10 cellular contexts compared by ENCODE assay signal in genomic region chr3:134462236-134463059, GRCh38. TPM values are rescaled to one million over a fixed set of nuclear protein-coding genes. Genes with fewer than 3 reads are reported as not detected.
DNase-seq lines count a peak whose midpoint lies in the region; ATAC-seq and TF ChIP-seq lines count a peak whose summit lies in the region.
"Had no signal": no experiment of that assay in that cellular context is flagged by ENCODE, and none has a peak within 500 bp of the region (broad histone marks: within the 10 kb centered on the region; RNA-seq: fewer than 3 reads in every experiment).

No MANE protein-coding gene starts in this region.

- H3K27me3 Mint-ChIP-seq in neural crest cell (ENCODE audit: low read depth): no peaks in the 10 kb centered on the region
- H3K27me3 Mint-ChIP-seq in T-helper 2 cell treated with Interferon-gamma antibody and Interleukin-4, amounts not matched to agents 5 μg/mL and 100 μg/mL, for 36 hours (ENCODE audit: low read depth): peaks cover 18% of the 10 kb centered on the region

- H3K9me3 Mint-ChIP-seq in neural crest cell: no peaks in the 10 kb centered on the region
- H3K9me3 Mint-ChIP-seq in T-helper 2 cell treated with Interferon-gamma antibody and Interleukin-4, amounts not matched to agents 5 μg/mL and 100 μg/mL, for 36 hours: no peaks in the 10 kb centered on the region

- no peaks in the 10 kb centered on the region for H3K9me3 ChIP-seq in esophagus squamous epithelium
- no peaks in the 10 kb centered on the region for H3K9me3 ChIP-seq in vagina
- H3K9me3 ChIP-seq: MG63 had no signal

- no peaks in the 10 kb centered on the region for H3K27me3 ChIP-seq in esophagus squamous epithelium
- H3K27me3 ChIP-seq in vagina: no peaks in the 10 kb centered on the region
- H3K27me3 ChIP-seq: MG63 had no signal

- H3K27ac ChIP-seq in esophagus squamous epithelium (peak overlapping the region; percentile 35 to 80 (median 62)), vagina (peak overlapping the region; percentile 71)
- H3K27ac ChIP-seq: 22Rv1 had no signal

- peak overlapping the region in 1 of 4 donors; percentile 3 for H3K4me3 ChIP-seq in esophagus squamous epithelium
- no peak overlapping the region for H3K4me3 ChIP-seq in vagina
- H3K4me3 ChIP-seq: MG63 had no signal

- H3K27ac Mint-ChIP-seq in neural crest cell (ENCODE audit: unreplicated experiment): peak overlapping the region; percentile 85
- H3K27ac Mint-ChIP-seq in T-helper 2 cell treated with Interferon-gamma antibody and Interleukin-4, amounts not matched to agents 5 μg/mL and 100 μg/mL, for 36 hours: no peak overlapping the region

- WGBS in esophagus squamous epithelium, 2 donors: 40 to 50% methylated on average over 10 of the region's 10 CpGs

- H3K4me1 ChIP-seq in esophagus squamous epithelium: peaks cover 0 to 49% (median 30%) of the 10 kb centered on the region in 3 donors
- peaks cover 46% of the 10 kb centered on the region for H3K4me1 ChIP-seq in vagina

- no peak for TF ChIP-seq POLR2A in esophagus squamous epithelium (IDR thresholded peaks at IDR 0.05)
- TF ChIP-seq POLR2A in vagina (IDR thresholded peaks at IDR 0.05): no peak

- intact Hi-C loops in Right ventricle myocardium superior (cut with DNase I) (no loop called here), Right ventricle myocardium inferior (cut with DNase I) (no loop called here), esophagus squamous epithelium (cut with DNase I) (no loop called here), vagina (cut with DNase I) (loop anchor here (5.0 kb wide), 1 partner anchor 150 kb away; no protein-coding TSS in a partner anchor)

- TF ChIP-seq CTCF in esophagus squamous epithelium (IDR thresholded peaks at IDR 0.05): no peak
- TF ChIP-seq CTCF in neural crest cell (conservative IDR thresholded peaks at IDR 0.05): no peak
- no peak for TF ChIP-seq CTCF in vagina (IDR thresholded peaks at IDR 0.05)

- H3K4me3 Mint-ChIP-seq in neural crest cell: peak overlapping the region; percentile 4
- no peak overlapping the region for H3K4me3 Mint-ChIP-seq in T-helper 2 cell treated with Interferon-gamma antibody and Interleukin-4, amounts not matched to agents 5 μg/mL and 100 μg/mL, for 36 hours

- peaks cover 30% of the 10 kb centered on the region for H3K4me1 Mint-ChIP-seq in neural crest cell
- no peaks in the 10 kb centered on the region for H3K4me1 Mint-ChIP-seq in T-helper 2 cell treated with Interferon-gamma antibody and Interleukin-4, amounts not matched to agents 5 μg/mL and 100 μg/mL, for 36 hours (ENCODE audit: low read depth)

- no peak for DNase-seq in Right ventricle myocardium superior
- no peak for DNase-seq in Right ventricle myocardium inferior (ENCODE audit: missing footprints)
- no peak for DNase-seq in esophagus squamous epithelium (lab: John Stamatoyannopoulos, UW)
- DNase-seq in neural crest cell (ENCODE audit: low read depth, low spot score): no peak
- no peak for DNase-seq in vagina (ENCODE audit: extremely low spot score in 2 of 2)
- DNase-seq in T-helper 2 cell treated with Interferon-gamma antibody and Interleukin-4, amounts not matched to agents 5 μg/mL and 100 μg/mL, for 36 hours (ENCODE audit: low spot score): no peak
- no peak for DNase-seq in SIG-M5 (lab: John Stamatoyannopoulos, UW)
- DNase-seq: MG63 had no signal

- peak; percentile 22 for ATAC-seq in Right ventricle myocardium superior (ENCODE audit: poor library complexity)
- ATAC-seq in Right ventricle myocardium inferior: no peak
- no peak for ATAC-seq in GM18519 (IDR thresholded peaks at IDR 0.05; ENCODE audit: low FRiP score, unreplicated experiment)

- no peaks in the 10 kb centered on the region for H3K36me3 Mint-ChIP-seq in neural crest cell (ENCODE audit: low read depth)
- no peaks in the 10 kb centered on the region for H3K36me3 Mint-ChIP-seq in T-helper 2 cell treated with Interferon-gamma antibody and Interleukin-4, amounts not matched to agents 5 μg/mL and 100 μg/mL, for 36 hours (ENCODE audit: low read depth)

- H3K36me3 ChIP-seq in esophagus squamous epithelium (no peaks in the 10 kb centered on the region), vagina (no peaks in the 10 kb centered on the region)
- H3K36me3 ChIP-seq: MG63 had no signal

RNA-seq across cellular contexts. Expression of gene ANAPC13, which starts 23.3 kb away (rescaled TPM):
- total RNA-seq in Right ventricle myocardium superior (78.3 TPM), Right ventricle myocardium inferior (80.5 TPM), esophagus squamous epithelium (10 to 100 TPM; 20.7 to 38.7 (median 26.0) TPM), neural crest cell (71.8 and 73.0 TPM in 2 replicates), vagina (24.1 TPM)

RNA-seq across cellular contexts. Expression of gene CEP63, which starts 23.4 kb away (rescaled TPM):
- total RNA-seq in Right ventricle myocardium superior: 32.5 TPM
- 36.7 TPM for total RNA-seq in Right ventricle myocardium inferior
- 10 to 100 TPM in 3 of 4 donors, 1 to 10 TPM in 1; 7.7 to 18.1 (median 14.4) TPM for total RNA-seq in esophagus squamous epithelium
- total RNA-seq in neural crest cell: 27.0 and 31.8 TPM in 2 replicates
- 12.5 TPM for total RNA-seq in vagina
